Comparison of ENCODE assay signal across 8 cellular contexts in genomic region chr4:87220094-87220831, GRCh38. TPM values are rescaled to one million over a fixed set of nuclear protein-coding genes. Genes with fewer than 3 reads are reported as not detected.
A peak's percentile ranks its signal among the peaks of the same experiment; 100 is the strongest.
DNase-seq lines count a peak whose midpoint lies in the region; ATAC-seq, FAIRE-seq and TF ChIP-seq lines count a peak whose summit lies in the region.

Gene KLHL8, minus strand, starts transcription at chr4:87220618. Its CDS starts 25,079 bp downstream, at chr4:87195539.

- H3K79me2 ChIP-seq in smooth muscle cell (ENCODE audit: low read depth) = peaks cover 16% of the 10 kb centered on the region

- H3K27me3 ChIP-seq in WERI-Rb-1 (ENCODE audit: insufficient read depth, low read depth, severe bottlenecking) (no peaks in the 10 kb centered on the region), breast epithelium (no peaks in the 10 kb centered on the region), smooth muscle cell (ENCODE audit: low read depth) (no peaks in the 10 kb centered on the region)

- TF ChIP-seq POLR2A in A549 (IDR thresholded peaks at IDR 0.05; ENCODE audit: low read length) (peak; percentile 91), breast epithelium (IDR thresholded peaks at IDR 0.05) (peak; percentile 37)

- H4K20me1 ChIP-seq in smooth muscle cell (ENCODE audit: low read depth) = peaks cover 7% of the 10 kb centered on the region

- H2AFZ ChIP-seq in smooth muscle cell (ENCODE audit: low read depth) = peak within 1 kb of the TSS; percentile 99

- H3K9ac ChIP-seq in smooth muscle cell (ENCODE audit: low read depth) = peak within 1 kb of the TSS; percentile 68

- CTCF ChIA-PET in A549 (lab: Yijun Ruan, JAX) = interaction anchor here (0.6 to 2.1 kb wide), 4 partner anchors 13 to 160 kb away, joined by 3 to 8 read pairs (median 4); no protein-coding TSS in a partner anchor

- 2% methylated on average over 10 of the region's 70 CpGs for WGBS in A549 (ENCODE audit: missing lambda C conversion rate)
- 0% methylated on average over 30 of the region's 70 CpGs for whole genome bisulfite sequencing in smooth muscle cell (ENCODE audit: low lambda C conversion rate)

- POLR2A ChIA-PET in A549 (lab: Yijun Ruan, JAX) = interaction anchor here (0.5 to 1.6 kb wide), 8 partner anchors 20 to 298 kb away, joined by 3 to 5 read pairs (median 4); partner anchors contain the start of genes AFF1 and HSD17B11

- TF ChIP-seq CTCF in A549 (IDR thresholded peaks at IDR 0.05) (peak; percentile 23), WERI-Rb-1 (IDR thresholded peaks at IDR 0.05; ENCODE audit: low read depth, low read length) (0 out of 2 replicates have a peak, but pooled peaks have one; percentile 14), breast epithelium (IDR thresholded peaks at IDR 0.05) (no peak), smooth muscle cell (IDR thresholded peaks at IDR 0.05; ENCODE audit: borderline replicate concordance, insufficient read depth, poor library complexity, severe bottlenecking) (no peak)

- H3K9me3 ChIP-seq in A549 (no peaks in the 10 kb centered on the region), WERI-Rb-1 (ENCODE audit: severe bottlenecking) (no peaks in the 10 kb centered on the region), breast epithelium (no peaks in the 10 kb centered on the region), smooth muscle cell (replicated peaks; ENCODE audit: low read depth) (no peaks in the 10 kb centered on the region)

- no peak; a peak in 1 of 5 replicates for TF ChIP-seq RAD21 in A549 (conservative IDR thresholded peaks at IDR 0.05 in 1 of 2, IDR thresholded peaks at IDR 0.05 in 1 of 2)

- peak within 1 kb of the TSS; percentile 88 to 95 for H3K27ac ChIP-seq in A549
- H3K27ac ChIP-seq in WERI-Rb-1 = peak within 1 kb of the TSS; percentile 95
- peak within 1 kb of the TSS; percentile 88 to 91 for H3K27ac ChIP-seq in breast epithelium
- peak within 1 kb of the TSS; percentile 28 for H3K27ac ChIP-seq in smooth muscle cell (ENCODE audit: low read depth)

- ATAC-seq in A549 = peak; percentile 97 to 98
- peak; percentile 77 for ATAC-seq in GM18519 (IDR thresholded peaks at IDR 0.05; ENCODE audit: low FRiP score, unreplicated experiment)
- peak; percentile 93 for ATAC-seq in HG03045 (IDR thresholded peaks at IDR 0.05; ENCODE audit: unreplicated experiment)

- H3K4me1 ChIP-seq in A549 = peaks cover 17% of the 10 kb centered on the region
- H3K4me1 ChIP-seq in breast epithelium = no peaks in the 10 kb centered on the region
- peaks cover 10% of the 10 kb centered on the region for H3K4me1 ChIP-seq in smooth muscle cell (ENCODE audit: low read depth)

- TF ChIP-seq EP300 in A549 (IDR thresholded peaks at IDR 0.05) = no peak

- intact Hi-C loops in breast epithelium (cut with DNase I; ENCODE audit: low total_unique reads) = no loop called here

- FAIRE-seq in A549 (lab: Jason Lieb, UNC) = no peak

- H3K36me3 ChIP-seq in WERI-Rb-1 (peaks cover 4% of the 10 kb centered on the region), breast epithelium (no peaks in the 10 kb centered on the region), smooth muscle cell (ENCODE audit: low read depth) (no peaks in the 10 kb centered on the region)

- H3K4me2 ChIP-seq in A549 (peak within 1 kb of the TSS; percentile 91), smooth muscle cell (peak within 1 kb of the TSS; percentile 93)

- peaks cover 3% of the 10 kb centered on the region for H3F3A ChIP-seq in smooth muscle cell (ENCODE audit: low read depth)

- H3K4me3 ChIP-seq in A549 = peak within 1 kb of the TSS; percentile 98
- H3K4me3 ChIP-seq in WERI-Rb-1 (ENCODE audit: low read depth, low read length) = peak within 1 kb of the TSS; percentile 100
- peak within 1 kb of the TSS; percentile 83 to 93 (median 89) for H3K4me3 ChIP-seq in breast epithelium
- H3K4me3 ChIP-seq in smooth muscle cell = peak within 1 kb of the TSS; percentile 85

- peak; percentile 82 to 86 for DNase-seq in A549 (ENCODE audit: low read depth in 1 of 2, low spot score in 1 of 2)
- peak; percentile 25 for DNase-seq in NCI-H2107 (lab: John Stamatoyannopoulos, UW)
- DNase-seq in WERI-Rb-1 = peak; percentile 87
- DNase-seq in breast epithelium (ENCODE audit: low spot score in 2 of 2) = peak; percentile 71 to 80
- DNase-seq in iPS-NIHi11 (ENCODE audit: low spot score) = peak; percentile 94
- peak; percentile 57 for DNase-seq in smooth muscle cell (lab: John Stamatoyannopoulos, UW; ENCODE audit: unreplicated experiment)

TF ChIP-seq in A549, 52 proteins besides CTCF, POLR2A, EP300 and RAD21:
- peak; percentile 17; the same call in 1 of the 2 replicates for TF ChIP-seq MAX (IDR thresholded peaks at IDR 0.05)
- TF ChIP-seq JUN (IDR thresholded peaks at IDR 0.05) = peak in 1 of 2 experiments; percentile 69; a peak in 2 of 5 replicates
- TF ChIP-seq MAZ (IDR thresholded peaks at IDR 0.05; ENCODE audit: borderline replicate concordance, low read depth, low read length) = no peak; the same call in 1 of the 2 replicates
- no peak for TF ChIP-seq CBX2 (IDR thresholded peaks at IDR 0.05; ENCODE audit: borderline replicate concordance, low read depth)
- peak; percentile 49; the same call in 1 of the 2 replicates for TF ChIP-seq PHF8 (IDR thresholded peaks at IDR 0.05; ENCODE audit: borderline replicate concordance, low read depth)
- TF ChIP-seq HES2 (IDR thresholded peaks at IDR 0.05) = no peak
TF ChIP-seq in A549: peak in this region for 3.

RNA-seq across cellular contexts. Expression of gene KLHL8, which starts in this region (rescaled TPM):
- polyA plus RNA-seq in A549 (2011; rRNA removed) = 8.3 and 11.2 TPM in 2 replicates
- 2.1 and 2.2 TPM in 2 replicates for polyA plus RNA-seq in A549 (2012; cell fraction: cytosol; rRNA removed)
- polyA plus RNA-seq in A549 (2012; cell fraction: nucleus; rRNA removed) = 0.80 and 1.2 TPM in 2 replicates
- 8.1 to 9.8 TPM (median 9.7 TPM) in 3 replicates for polyA plus RNA-seq in A549 (2017; fragmentation: RNase III; extraction: RNeasy Plus Mini Kit Qiagen cat#74134 plus additional on column Dnase treatment)
- 7.9 and 11.7 TPM in 2 replicates for polyA minus RNA-seq in A549 (2011; rRNA and poly(A)+ RNA removed)
- total RNA-seq in breast epithelium = 10 to 100 TPM; 14.2 to 15.7 (median 14.6) TPM
- total RNA-seq in smooth muscle cell = 8.8 and 28.6 TPM in 2 replicates
- polyA plus RNA-seq in smooth muscle cell = 6.2 and 6.3 TPM in 2 replicates

Comparison
In these comparisons a context has a peak if more than half of its experiments do, and no peak if none do; other contexts are left out.
1. Peak in every context shown above with its lines: DNase-seq, ATAC-seq, H3K4me3 ChIP-seq and H3K27ac ChIP-seq.
2. DNase-seq: peak in every context shown above with its lines; median percentile 94 in iPS-NIHi11; 87 in WERI-Rb-1; 84 in A549; 76 in breast epithelium; 57 in smooth muscle cell; 25 in NCI-H2107.
3. H3K27ac ChIP-seq: peak in every context shown above with its lines; median percentile 95 in WERI-Rb-1; 92 in A549; 90 in breast epithelium; 28 in smooth muscle cell.
4. CTCF ChIP-seq: peak in A549 (single experiment) and WERI-Rb-1 (single experiment); none in breast epithelium (0 of 3) and smooth muscle cell (single experiment).